ENCODE assay signal across 16 cellular contexts in the genomic region with DNA sequence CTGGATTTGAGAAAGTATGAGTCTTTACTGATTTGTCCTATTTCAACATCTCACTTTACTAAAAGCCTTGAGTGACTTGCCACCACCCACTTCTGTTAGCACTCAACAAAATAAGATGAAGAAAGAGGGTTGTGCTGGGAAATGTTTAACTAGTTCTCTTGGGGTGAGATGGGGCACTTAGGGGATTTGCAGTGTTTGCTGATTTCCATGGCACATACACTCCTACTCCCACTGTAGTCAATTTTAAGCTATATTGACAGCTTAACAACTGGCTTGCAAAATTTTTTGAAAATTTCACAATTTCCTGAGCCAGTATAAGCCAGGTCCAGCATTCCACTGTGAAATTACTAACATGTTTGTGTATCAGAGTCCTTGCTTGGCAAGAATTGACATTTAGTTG.
DNase-seq lines count a peak whose midpoint lies in the region; ATAC-seq and TF ChIP-seq lines count a peak whose summit lies in the region.
"Had no signal": no experiment of that assay in that cellular context is flagged by ENCODE, and none has a peak within 500 bp of the region (broad histone marks: within the 10 kb centered on the region; RNA-seq: fewer than 3 reads in every experiment).

No MANE protein-coding gene starts in this region.

- H3K4me2 ChIP-seq in GM23248 (ENCODE audit: unreplicated experiment): no peak overlapping the region
- H3K4me2 ChIP-seq: SK-N-SH had no signal

- peak; percentile 86 for DNase-seq in AG09309 (ENCODE audit: low read depth)
- DNase-seq in GM23248: peak; percentile 59
- DNase-seq in adipocyte (ENCODE audit: low read depth): peak; percentile 75
- DNase-seq in lower lobe of right lung: no peak
- DNase-seq in H7: no peak
- DNase-seq in NCI-H510A (lab: John Stamatoyannopoulos, UW): no peak
- DNase-seq: activated T-cell treated with anti-CD3 and anti-CD28 coated beads, Interleukin-2, amount 50 U/mL, for 48 hours; NCI-H1417 treated with DMSO at 0.1 percent for 48 hours; psoas muscle; SK-N-SH; stimulated activated CD4-positive, alpha-beta T cell treated with anti-CD3 and anti-CD28 coated beads, Interleukin-15, amount 100 ng/mL, for 24 hours had no signal

- TF ChIP-seq CTCF in AG09309 (IDR thresholded peaks at IDR 0.05; ENCODE audit: control insufficient read depth, insufficient read depth, low read depth, low read length, missing control alignments) (no peak), lower lobe of right lung (IDR thresholded peaks at IDR 0.05) (no peak)

- in situ Hi-C loops in GM23248 (cut with MboI): no loop called here

- H3K27ac ChIP-seq in GM23248 (no peak overlapping the region), lower lobe of right lung (no peak overlapping the region)
- H3K27ac ChIP-seq: coronary artery, psoas muscle, suprapubic skin had no signal

- no peaks in the 10 kb centered on the region for H4K20me1 ChIP-seq in GM23248 (ENCODE audit: insufficient read depth)

- no peaks in the 10 kb centered on the region for H3F3A ChIP-seq in GM23248 (ENCODE audit: insufficient read depth)

- H3K9ac ChIP-seq in GM23248: no peak overlapping the region
- no peak overlapping the region for H3K9ac ChIP-seq in adipocyte (ENCODE audit: low read length)
- H3K9ac ChIP-seq: SK-N-SH had no signal

- no peaks in the 10 kb centered on the region for H3K9me2 ChIP-seq in GM23248 (ENCODE audit: insufficient read depth)
- H3K9me2 ChIP-seq: SK-N-SH had no signal

- ATAC-seq in lower lobe of right lung (peak; percentile 88 to 97), HG03442 (IDR thresholded peaks at IDR 0.05; ENCODE audit: unreplicated experiment) (no peak), HG03159 (IDR thresholded peaks at IDR 0.05; ENCODE audit: unreplicated experiment) (no peak)
- ATAC-seq: activated CD4-positive, CD25-positive, alpha-beta regulatory T cell treated with anti-CD3 and anti-CD28 coated beads, Interleukin-2, amount 50 U/mL, for 24 hours had no signal

- no peaks in the 10 kb centered on the region for H3K36me3 ChIP-seq in GM23248 (ENCODE audit: low read depth)
- H3K36me3 ChIP-seq in adipocyte (ENCODE audit: control insufficient read depth, insufficient read depth, low read length, severe bottlenecking): no peaks in the 10 kb centered on the region
- H3K36me3 ChIP-seq in lower lobe of right lung: no peaks in the 10 kb centered on the region
- H3K36me3 ChIP-seq in H7 (replicated peaks; ENCODE audit: control insufficient read depth, insufficient read depth, low read length): no peaks in the 10 kb centered on the region
- H3K36me3 ChIP-seq: suprapubic skin had no signal

- H3K4me3 ChIP-seq in AG09309 (ENCODE audit: control insufficient read depth, low read depth, low read length) (no peak overlapping the region), GM23248 (no peak overlapping the region), adipocyte (ENCODE audit: low read length) (no peak overlapping the region), lower lobe of right lung (no peak overlapping the region), H7 (ENCODE audit: insufficient read depth, low read depth, low read length) (no peak overlapping the region)
- H3K4me3 ChIP-seq: coronary artery, psoas muscle, suprapubic skin had no signal

- H3K9me3 ChIP-seq in GM23248 (ENCODE audit: low read depth): no peaks in the 10 kb centered on the region
- H3K9me3 ChIP-seq in adipocyte (ENCODE audit: control insufficient read depth, low read length): peaks cover 8% of the 10 kb centered on the region
- H3K9me3 ChIP-seq in lower lobe of right lung: no peaks in the 10 kb centered on the region
- H3K9me3 ChIP-seq: psoas muscle, SK-N-SH, suprapubic skin had no signal

- intact Hi-C loops in lower lobe of right lung (cut with DNase I): no loop called here

- no peak overlapping the region for H2AFZ ChIP-seq in GM23248

- H3K4me1 ChIP-seq in GM23248 (ENCODE audit: insufficient read depth) (no peaks in the 10 kb centered on the region), adipocyte (ENCODE audit: control insufficient read depth, insufficient read depth, low read length) (peaks cover 16% of the 10 kb centered on the region), lower lobe of right lung (no peaks in the 10 kb centered on the region)
- H3K4me1 ChIP-seq: psoas muscle, suprapubic skin had no signal

- H3K27me3 ChIP-seq in GM23248 (replicated peaks; ENCODE audit: insufficient read depth) (no peaks in the 10 kb centered on the region), adipocyte (replicated peaks; ENCODE audit: control insufficient read depth, insufficient read depth, low read length) (no peaks in the 10 kb centered on the region), lower lobe of right lung (ENCODE audit: low read depth) (no peaks in the 10 kb centered on the region), H7 (ENCODE audit: control insufficient read depth, insufficient read depth, low read length) (no peaks in the 10 kb centered on the region)
- H3K27me3 ChIP-seq: suprapubic skin had no signal

- H3K79me2 ChIP-seq in GM23248 (ENCODE audit: insufficient read depth): no peaks in the 10 kb centered on the region

Comparison
In these comparisons a context has a peak if more than half of its experiments do, and no peak if none do; other contexts are left out.
1. DNase-seq: peak in AG09309 (single experiment), GM23248 (single experiment) and adipocyte (single experiment); none in lower lobe of right lung (single experiment), H7 (single experiment) and NCI-H510A (single experiment).
2. ATAC-seq: peak in lower lobe of right lung (2 of 2); none in HG03442 (single experiment) and HG03159 (single experiment).